ENCODE assay signal across 32 cellular contexts in genomic region chr12:106669216-106669615, GRCh38.
"Had no signal": no experiment of that assay in that cellular context is flagged by ENCODE, and none has a peak within 500 bp of the region (broad histone marks: within the 10 kb centered on the region; RNA-seq: fewer than 3 reads in every experiment).

No MANE protein-coding gene starts in this region.

- H3K4me3 ChIP-seq: neural progenitor cell, ovary, psoas muscle, right lobe of liver, sigmoid colon, suprapubic skin, testis, tibial artery, transverse colon, upper lobe of right lung, uterus had no signal

- H3K9me3 Mint-ChIP-seq: natural killer cell treated with Interleukin-12 subunit alpha and Interleukin-12 subunit beta and Interleukin-15 and Interleukin-18, amount 100 ng/mL, for 72 hours had no signal

- H3K36me3 Mint-ChIP-seq: stimulated activated memory B cell treated with anti-CD40 and anti-IgM and Interleukin-4, amounts not matched to agents 10 μg/mL and 1 μg/mL and 100 μg/mL, for 72 hours; type B pancreatic cell had no signal

- ATAC-seq: naive thymus-derived CD8-positive, alpha-beta T cell; natural killer cell treated with Interleukin-12 subunit alpha and Interleukin-12 subunit beta and Interleukin-15 and Interleukin-18, amount 100 ng/mL, for 72 hours; psoas muscle; right cardiac atrium; right lobe of liver; stimulated activated memory B cell treated with anti-CD40 and anti-IgM and Interleukin-4, amounts not matched to agents 10 μg/mL and 1 μg/mL and 100 μg/mL, for 72 hours; stimulated activated naive CD8-positive, alpha-beta T cell treated with anti-CD3 and anti-CD28 coated beads, Interleukin-15, amount 100 ng/mL, for 72 hours; stimulated activated naive CD8-positive, alpha-beta T cell treated with anti-CD3 and anti-CD28 coated beads, Interleukin-15, Interleukin-2, amounts not matched to agents 100 U/mL and 50 U/mL, for 24 hours; upper lobe of right lung had no signal

- FAIRE-seq: small intestine had no signal

- H3K9me3 ChIP-seq: ovary, right lobe of liver, suprapubic skin, testis, transverse colon, upper lobe of right lung, uterus had no signal

- H3K27ac ChIP-seq: neural progenitor cell, ovary, parathyroid adenoma, psoas muscle, right lobe of liver, sigmoid colon, suprapubic skin, testis, tibial artery, transverse colon, upper lobe of right lung, uterus had no signal

- DNase-seq: naive B cell; naive thymus-derived CD8-positive, alpha-beta T cell; nephron progenitor cell; occipital lobe; ovary; posterior cingulate gyrus; psoas muscle; right cardiac atrium; right lobe of liver; sigmoid colon; small intestine; stimulated activated CD4-positive, alpha-beta T cell treated with anti-CD3 and anti-CD28 coated beads, Interleukin-15, amount 100 ng/mL, for 24 hours; stimulated activated CD4-positive, alpha-beta T cell treated with anti-CD3 and anti-CD28 coated beads, Interleukin-2, amount 100 ng/mL, for 24 hours; stimulated activated CD4-positive, alpha-beta T cell treated with anti-CD3 and anti-CD28 coated beads, Interleukin-2, amount 100 ng/mL, for 48 hours; stimulated activated CD4-positive, alpha-beta T cell treated with anti-CD3 and anti-CD28 coated beads, Interleukin-4, amount 100 ng/mL, for 24 hours; stimulated activated CD8-positive, alpha-beta memory T cell treated with anti-CD3 and anti-CD28 coated beads, Interleukin-4, amount 100 ng/mL, for 48 hours; stimulated activated naive CD4-positive, alpha-beta T cell; stimulated activated naive CD8-positive, alpha-beta T cell treated with anti-CD3 and anti-CD28 coated beads, Interleukin-15, amount 100 ng/mL, for 72 hours; stimulated activated naive CD8-positive, alpha-beta T cell treated with anti-CD3 and anti-CD28 coated beads, Interleukin-15, Interleukin-2, amounts not matched to agents 100 U/mL and 50 U/mL, for 24 hours; substantia nigra; testis; tibial artery; transverse colon; upper lobe of right lung; uterus had no signal

- H3K79me2 ChIP-seq: parathyroid adenoma had no signal

- H3K27ac Mint-ChIP-seq: naive B cell; naive thymus-derived CD8-positive, alpha-beta T cell; natural killer cell treated with Interleukin-12 subunit alpha and Interleukin-12 subunit beta and Interleukin-15 and Interleukin-18, amount 100 ng/mL, for 72 hours; nephron progenitor cell; neural progenitor cell; progenitor cell of endocrine pancreas; stimulated activated memory B cell treated with anti-CD40 and anti-IgM and Interleukin-4, amounts not matched to agents 10 μg/mL and 1 μg/mL and 100 μg/mL, for 72 hours; stimulated activated naive CD8-positive, alpha-beta T cell treated with anti-CD3 and anti-CD28 coated beads, Interleukin-15, amount 100 ng/mL, for 72 hours; type B pancreatic cell had no signal

- H3K9ac ChIP-seq: neural progenitor cell, parathyroid adenoma had no signal

- H2AFZ ChIP-seq: neural progenitor cell, parathyroid adenoma had no signal

- H3K4me1 Mint-ChIP-seq: stimulated activated naive CD8-positive, alpha-beta T cell treated with anti-CD3 and anti-CD28 coated beads, Interleukin-15, amount 100 ng/mL, for 72 hours had no signal

- H3K4me3 Mint-ChIP-seq: naive B cell; naive thymus-derived CD8-positive, alpha-beta T cell; natural killer cell treated with Interleukin-12 subunit alpha and Interleukin-12 subunit beta and Interleukin-15 and Interleukin-18, amount 100 ng/mL, for 72 hours; nephron progenitor cell; neural progenitor cell; stimulated activated memory B cell treated with anti-CD40 and anti-IgM and Interleukin-4, amounts not matched to agents 10 μg/mL and 1 μg/mL and 100 μg/mL, for 72 hours; stimulated activated naive CD8-positive, alpha-beta T cell treated with anti-CD3 and anti-CD28 coated beads, Interleukin-15, amount 100 ng/mL, for 72 hours; type B pancreatic cell had no signal

- H3K27me3 ChIP-seq: neural progenitor cell, ovary, right lobe of liver, testis, uterus had no signal

- H3K4me2 ChIP-seq: neural progenitor cell had no signal

- H3K36me3 ChIP-seq: neural progenitor cell, ovary, right lobe of liver, sigmoid colon, suprapubic skin, tibial artery, transverse colon, upper lobe of right lung, uterus had no signal

- H3K4me1 ChIP-seq: parathyroid adenoma, psoas muscle, right lobe of liver, sigmoid colon, suprapubic skin, testis, tibial artery, transverse colon, upper lobe of right lung, uterus had no signal
